9 cellular contexts compared by ENCODE assay signal in genomic region chr20:46047821-46048220, GRCh38. TPM values are rescaled to one million over a fixed set of nuclear protein-coding genes. Genes with fewer than 3 reads are reported as not detected.
"Had no signal": no experiment of that assay in that cellular context is flagged by ENCODE, and none has a peak within 500 bp of the region (broad histone marks: within the 10 kb centered on the region; RNA-seq: fewer than 3 reads in every experiment).

No MANE protein-coding gene starts in this region.

- H3K27ac ChIP-seq: HL-60 had no signal

- ATAC-seq: GM23338, HCT116, HepG2, K562 had no signal

- H3K4me1 ChIP-seq: HAP-1 had no signal

- H3K27ac Mint-ChIP-seq: GM23338, HFFc6 had no signal

- H3K4me2 ChIP-seq: GM23338 had no signal

- DNase-seq: H7, HFFc6 had no signal

- H3K9me3 Mint-ChIP-seq: GM23338, HFFc6 had no signal

- H3K36me3 ChIP-seq: HAP-1 had no signal

- H3K4me3 Mint-ChIP-seq: GM23338, HFFc6 had no signal

- H2AFZ ChIP-seq: GM23338 had no signal

- H3K9me3 ChIP-seq: HAP-1 had no signal

- H3K4me3 ChIP-seq: GM23338, HAP-1, K562 had no signal

RNA-seq across cellular contexts. Expression of gene MMP9, which starts 39.1 kb away (rescaled TPM):
- total RNA-seq: H4, HepG2, HFFc6, K562 had no signal
